29 cellular contexts compared by ENCODE assay signal in the genomic region with DNA sequence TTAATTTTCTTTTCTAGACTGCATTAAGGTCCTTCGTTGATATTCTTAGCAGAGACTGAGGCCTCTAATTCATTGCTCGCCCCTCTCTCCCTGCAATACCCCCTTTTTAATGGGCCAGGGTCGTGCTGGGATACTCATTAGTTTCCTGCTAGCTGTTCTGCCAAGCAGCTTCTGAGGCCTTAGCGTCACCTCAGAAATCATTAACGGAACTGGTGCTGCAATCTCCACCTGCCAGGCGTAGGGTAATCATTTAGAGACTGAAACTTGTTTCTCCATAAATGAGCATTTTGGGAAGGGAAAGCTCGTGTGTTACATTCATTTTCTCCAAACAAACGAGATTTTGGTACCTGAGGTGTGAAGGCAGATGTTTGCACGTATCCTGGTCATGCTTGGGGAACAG.
"Had no signal": no experiment of that assay in that cellular context is flagged by ENCODE, and none has a peak within 500 bp of the region (broad histone marks: within the 10 kb centered on the region; RNA-seq: fewer than 3 reads in every experiment).

No MANE protein-coding gene starts in this region.

- ATAC-seq: activated T-cell treated with anti-CD3 and anti-CD28 coated beads, Interleukin-2, amount 50 U/mL, for 72 hours; gastroesophageal sphincter; left ventricle myocardium superior; naive thymus-derived CD4-positive, alpha-beta T cell; sciatic nerve; stimulated activated naive CD8-positive, alpha-beta T cell treated with anti-CD3 and anti-CD28 coated beads, Interleukin-15, Interleukin-2, amounts not matched to agents 100 U/mL and 50 U/mL, for 24 hours had no signal

- H3K27me3 ChIP-seq: cardiac muscle cell, dorsolateral prefrontal cortex, gastroesophageal sphincter, testis, transverse colon had no signal

- H3K36me3 ChIP-seq: cardiac muscle cell, gastroesophageal sphincter, transverse colon had no signal

- H3K4me1 ChIP-seq: gastroesophageal sphincter, testis, transverse colon had no signal

- DNase-seq: activated CD4-positive, alpha-beta T cell treated with anti-CD3 and anti-CD28 coated beads for 4 hours; activated CD4-positive, alpha-beta T cell treated with anti-CD3 and anti-CD28 coated beads, Interleukin-2, amount 50 U/mL, for 4 hours; activated CD4-positive, CD25-positive, alpha-beta regulatory T cell; activated naive CD4-positive, alpha-beta T cell; activated T-cell treated with anti-CD3 and anti-CD28 coated beads for 4 hours; activated T-cell treated with anti-CD3 and anti-CD28 coated beads, Interleukin-2, amount 50 U/mL, for 72 hours; aorta; cerebellar nuclear complex; dorsolateral prefrontal cortex; effector memory CD4-positive, alpha-beta T cell; erythroblast; head of caudate nucleus; hypothalamus; immature natural killer cell; kidney glomerular epithelial cell; left ventricle myocardium superior; naive thymus-derived CD4-positive, alpha-beta T cell; occipital lobe; stimulated activated CD4-positive, alpha-beta T cell treated with anti-CD3 and anti-CD28 coated beads, Interleukin-12 subunit alpha, Interleukin-12 subunit beta, amount 100 ng/mL, for 4 hours; stimulated activated CD4-positive, alpha-beta T cell treated with anti-CD3 and anti-CD28 coated beads, Interleukin-4, amount 100 ng/mL, for 1 hour; stimulated activated naive CD8-positive, alpha-beta T cell treated with anti-CD3 and anti-CD28 coated beads, Interleukin-15, Interleukin-2, amounts not matched to agents 100 U/mL and 50 U/mL, for 24 hours; T-helper 1 cell; testis; transverse colon had no signal

- H3K9me3 ChIP-seq: gastroesophageal sphincter, testis, transverse colon had no signal

- H3K27ac ChIP-seq: cardiac muscle cell, coronary artery, dorsolateral prefrontal cortex, gastroesophageal sphincter, skin epidermis, testis, transverse colon had no signal

- H3K4me3 ChIP-seq: cardiac muscle cell, coronary artery, dorsolateral prefrontal cortex, gastroesophageal sphincter, skin epidermis, testis, transverse colon had no signal
